8 cellular contexts compared by ENCODE assay signal in genomic region chr6:88870728-88871330, GRCh38.
A peak's percentile ranks its signal among the peaks of the same experiment; 100 is the strongest.
DNase-seq lines count a peak whose midpoint lies in the region; ATAC-seq and TF ChIP-seq lines count a peak whose summit lies in the region.

No MANE protein-coding gene starts in this region.

- H3K9me3 ChIP-seq in SU-DHL-6 (ENCODE audit: insufficient read depth, low read length): no peaks in the 10 kb centered on the region

- ATAC-seq in GM18520 (IDR thresholded peaks at IDR 0.05; ENCODE audit: unreplicated experiment): no peak

- H3K27ac ChIP-seq in SU-DHL-6 (ENCODE audit: low read depth, low read length): no peak overlapping the region
- H3K27ac ChIP-seq in dorsolateral prefrontal cortex: no peak overlapping the region

- H3K4me3 ChIP-seq in SU-DHL-6 (ENCODE audit: insufficient read depth, low read length, poor library complexity, severe bottlenecking): no peak overlapping the region
- H3K4me3 ChIP-seq in dorsolateral prefrontal cortex: no peak overlapping the region

- H3K27me3 ChIP-seq in SU-DHL-6 (ENCODE audit: low read length) (no peaks in the 10 kb centered on the region), dorsolateral prefrontal cortex (no peaks in the 10 kb centered on the region)

- H3K4me2 ChIP-seq in SU-DHL-6 (ENCODE audit: low read depth, low read length, poor library complexity, severe bottlenecking): no peak overlapping the region

- no peaks in the 10 kb centered on the region; the same call in 1 of the 2 replicates for H3K79me2 ChIP-seq in SU-DHL-6 (ENCODE audit: insufficient read depth, low read length)

- H2AFZ ChIP-seq in SU-DHL-6 (ENCODE audit: low read depth, low read length, severe bottlenecking): no peak overlapping the region

- TF ChIP-seq CTCF in SU-DHL-6 (IDR thresholded peaks at IDR 0.05; ENCODE audit: insufficient read depth, low read length, poor library complexity, severe bottlenecking): peak; percentile 59
- TF ChIP-seq CTCF in dorsolateral prefrontal cortex (IDR thresholded peaks at IDR 0.05 in 54 of 56, conservative IDR thresholded peaks at IDR 0.05 in 2 of 56; ENCODE audit: low read depth in 1 of 56, partially characterized antibody in 56 of 56): peak; percentile 58 to 92 (median 77)

- H3K36me3 ChIP-seq in SU-DHL-6 (ENCODE audit: low read length): no peaks in the 10 kb centered on the region

- no peaks in the 10 kb centered on the region for H4K20me1 ChIP-seq in SU-DHL-6 (ENCODE audit: low read depth, low read length)

- peak; percentile 20 for DNase-seq in stimulated activated CD4-positive, alpha-beta T cell treated with anti-CD3 and anti-CD28 coated beads, Interleukin-15, amount 100 ng/mL, for 24 hours
- DNase-seq in stimulated activated CD4-positive, alpha-beta T cell treated with anti-CD3 and anti-CD28 coated beads, Interleukin-12 subunit alpha, Interleukin-12 subunit beta, amount 100 ng/mL, for 4 hours: no peak
- DNase-seq in M059J (ENCODE audit: low read depth): peak; percentile 56
- DNase-seq in dorsolateral prefrontal cortex: peak in 2 of 10 donors; percentile 30 to 45
- peak; percentile 73 for DNase-seq in midbrain (lab: John Stamatoyannopoulos, UW)
- no peak for DNase-seq in NCI-H187 treated with DMSO at 0.1 percent for 48 hours (lab: John Stamatoyannopoulos, UW)

- intact Hi-C loops in dorsolateral prefrontal cortex (cut with DNase I): loop anchor here in 1 of 2 donors (5.0 to 10.0 kb wide), 2 partner anchors 944 to 1806 kb away; no protein-coding TSS in a partner anchor

- H3K9ac ChIP-seq in SU-DHL-6 (ENCODE audit: low read length): no peak overlapping the region

- H3K9me2 ChIP-seq in SU-DHL-6 (replicated peaks; ENCODE audit: insufficient read depth, low read length): no peaks in the 10 kb centered on the region

- peaks cover 16% of the 10 kb centered on the region for H3F3A ChIP-seq in SU-DHL-6 (ENCODE audit: insufficient read depth)

Comparison
In these comparisons a context has a peak if more than half of its experiments do, and no peak if none do; other contexts are left out.
1. DNase-seq: peak in stimulated activated CD4-positive, alpha-beta T cell treated with anti-CD3 and anti-CD28 coated beads, Interleukin-15, amount 100 ng/mL, for 24 hours (single experiment), M059J (single experiment) and midbrain (single experiment); none in stimulated activated CD4-positive, alpha-beta T cell treated with anti-CD3 and anti-CD28 coated beads, Interleukin-12 subunit alpha, Interleukin-12 subunit beta, amount 100 ng/mL, for 4 hours (single experiment) and NCI-H187 treated with DMSO at 0.1 percent for 48 hours (single experiment).